ENCODE assay signal across 18 cellular contexts in the genomic region with DNA sequence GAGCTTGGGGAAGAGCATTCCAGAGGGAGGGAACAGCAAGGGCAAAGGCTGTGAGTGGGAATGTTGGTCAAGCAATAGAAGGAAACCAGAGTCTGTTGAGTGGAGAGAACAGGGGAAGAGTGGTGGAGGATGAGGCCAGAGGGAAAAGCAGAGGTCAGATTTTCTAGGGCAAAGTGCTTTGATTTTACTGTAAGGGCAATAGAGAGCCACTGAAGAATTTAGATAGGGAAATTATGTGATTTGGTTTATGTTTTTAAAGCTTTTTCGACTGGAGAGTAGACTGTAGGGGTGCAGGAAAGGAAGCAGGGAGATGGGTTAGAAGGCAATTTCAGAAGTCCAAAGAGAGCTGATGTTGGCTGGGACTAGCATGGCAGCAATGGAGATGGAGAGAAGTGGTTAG. TPM values are rescaled to one million over a fixed set of nuclear protein-coding genes. Genes with fewer than 3 reads are reported as not detected.
DNase-seq lines count a peak whose midpoint lies in the region; ATAC-seq and TF ChIP-seq lines count a peak whose summit lies in the region.
"Had no signal": no experiment of that assay in that cellular context is flagged by ENCODE, and none has a peak within 500 bp of the region (broad histone marks: within the 10 kb centered on the region; RNA-seq: fewer than 3 reads in every experiment).

No MANE protein-coding gene starts in this region.

- intact Hi-C loops in natural killer cell (cut with micrococcal nuclease) = no loop called here

- DNase-seq in natural killer cell (no peak), neural crest cell (ENCODE audit: low read depth, low spot score) (no peak), NCI-H146 treated with DMSO at 0.1 percent for 48 hours (lab: John Stamatoyannopoulos, UW; ENCODE audit: unreplicated experiment) (no peak), midbrain (lab: John Stamatoyannopoulos, UW) (no peak), SW480 (ENCODE audit: low spot score) (no peak)
- no peak for DNase-seq in natural killer cell treated with Interleukin-12 subunit alpha and Interleukin-12 subunit beta and Interleukin-15 and Interleukin-18, amount 100 ng/mL, for 72 hours (ENCODE audit: low spot score)
- DNase-seq in central memory CD8-positive, alpha-beta T cell (ENCODE audit: low spot score in 2 of 2) = no peak
- DNase-seq in stimulated activated CD4-positive, alpha-beta T cell treated with anti-CD3 and anti-CD28 coated beads, Interleukin-4, amount 100 ng/mL, for 1 hour = no peak
- DNase-seq: ACHN; C1 segment of cervical spinal cord; CD8-positive, alpha-beta T cell; COR-L47; GF-D8; HCEC 1CT; HFFc6 had no signal

- H3K9me3 Mint-ChIP-seq in natural killer cell (no peaks in the 10 kb centered on the region), neural crest cell (no peaks in the 10 kb centered on the region)
- no peaks in the 10 kb centered on the region for H3K9me3 Mint-ChIP-seq in natural killer cell treated with Interleukin-12 subunit alpha and Interleukin-12 subunit beta and Interleukin-15 and Interleukin-18, amount 100 ng/mL, for 72 hours
- H3K9me3 Mint-ChIP-seq in central memory CD8-positive, alpha-beta T cell = no peaks in the 10 kb centered on the region
- H3K9me3 Mint-ChIP-seq: CD8-positive, alpha-beta T cell; HFFc6 had no signal

- no peaks in the 10 kb centered on the region for H3K36me3 Mint-ChIP-seq in natural killer cell
- no peaks in the 10 kb centered on the region for H3K36me3 Mint-ChIP-seq in natural killer cell treated with Interleukin-12 subunit alpha and Interleukin-12 subunit beta and Interleukin-15 and Interleukin-18, amount 100 ng/mL, for 72 hours
- peaks cover 7% of the 10 kb centered on the region for H3K36me3 Mint-ChIP-seq in central memory CD8-positive, alpha-beta T cell (ENCODE audit: insufficient read depth)
- H3K36me3 Mint-ChIP-seq in neural crest cell (ENCODE audit: low read depth) = no peaks in the 10 kb centered on the region

- TF ChIP-seq CTCF in natural killer cell (IDR thresholded peaks at IDR 0.05) = no peak
- no peak for TF ChIP-seq CTCF in neural crest cell (conservative IDR thresholded peaks at IDR 0.05)

- ATAC-seq in natural killer cell = no peak
- no peak for ATAC-seq in natural killer cell treated with Interleukin-12 subunit alpha and Interleukin-12 subunit beta and Interleukin-15 and Interleukin-18, amount 100 ng/mL, for 72 hours
- no peak for ATAC-seq in central memory CD8-positive, alpha-beta T cell (replicated peaks; ENCODE audit: extremely low read depth, poor library complexity, severe bottlenecking)
- ATAC-seq: CD8-positive, alpha-beta T cell; HepG2 had no signal

- H3K4me1 Mint-ChIP-seq in natural killer cell (peaks cover 6 to 31% of the 10 kb centered on the region in 2 donors), neural crest cell (peaks cover 21% of the 10 kb centered on the region)
- peaks cover 4 to 13% of the 10 kb centered on the region in 2 donors for H3K4me1 Mint-ChIP-seq in natural killer cell treated with Interleukin-12 subunit alpha and Interleukin-12 subunit beta and Interleukin-15 and Interleukin-18, amount 100 ng/mL, for 72 hours (ENCODE audit: low read depth in 2 of 2)
- H3K4me1 Mint-ChIP-seq in central memory CD8-positive, alpha-beta T cell = peaks cover 17% of the 10 kb centered on the region

- H3K27ac Mint-ChIP-seq in natural killer cell = no peak overlapping the region
- no peak overlapping the region for H3K27ac Mint-ChIP-seq in natural killer cell treated with Interleukin-12 subunit alpha and Interleukin-12 subunit beta and Interleukin-15 and Interleukin-18, amount 100 ng/mL, for 72 hours
- peak overlapping the region; percentile 0 for H3K27ac Mint-ChIP-seq in central memory CD8-positive, alpha-beta T cell (ENCODE audit: low read depth)
- H3K27ac Mint-ChIP-seq in neural crest cell (ENCODE audit: unreplicated experiment) = no peak overlapping the region
- H3K27ac Mint-ChIP-seq: B cell; CD8-positive, alpha-beta T cell; HFFc6 had no signal

- peak overlapping the region; percentile 1 for H3K4me3 Mint-ChIP-seq in natural killer cell
- H3K4me3 Mint-ChIP-seq in natural killer cell treated with Interleukin-12 subunit alpha and Interleukin-12 subunit beta and Interleukin-15 and Interleukin-18, amount 100 ng/mL, for 72 hours = no peak overlapping the region
- H3K4me3 Mint-ChIP-seq in central memory CD8-positive, alpha-beta T cell = no peak overlapping the region
- peak overlapping the region; percentile 67 for H3K4me3 Mint-ChIP-seq in neural crest cell
- H3K4me3 Mint-ChIP-seq: B cell; CD8-positive, alpha-beta T cell; HFFc6 had no signal

- H3K27me3 Mint-ChIP-seq in natural killer cell (ENCODE audit: low read depth in 2 of 2) (peaks cover 17% of the 10 kb centered on the region in 2 donors), neural crest cell (ENCODE audit: low read depth) (peaks cover 23% of the 10 kb centered on the region)
- H3K27me3 Mint-ChIP-seq in natural killer cell treated with Interleukin-12 subunit alpha and Interleukin-12 subunit beta and Interleukin-15 and Interleukin-18, amount 100 ng/mL, for 72 hours = peaks cover 8% of the 10 kb centered on the region in 2 donors
- H3K27me3 Mint-ChIP-seq in central memory CD8-positive, alpha-beta T cell = peaks cover 24% of the 10 kb centered on the region

RNA-seq across cellular contexts. Expression of gene L3MBTL1, which starts 4.4 kb away (rescaled TPM):
- 10 to 100 TPM; 15.4 to 17.1 (median 17.0) TPM for total RNA-seq in natural killer cell
- total RNA-seq in natural killer cell treated with Interleukin-12 subunit alpha and Interleukin-12 subunit beta and Interleukin-15 and Interleukin-18, amount 100 ng/mL, for 72 hours = 10 to 100 TPM in 1 of 2 donors, 1 to 10 TPM in 1; 7.0 to 12.9 TPM
- total RNA-seq in neural crest cell = 20.3 and 22.4 TPM in 2 replicates

RNA-seq across cellular contexts. Expression of gene SGK2, which starts 46.9 kb away (rescaled TPM):
- total RNA-seq in natural killer cell (1 to 10 TPM in 1 of 3 donors, under 1 TPM in 2; 0.48 to 1.2 (median 0.61) TPM), neural crest cell (1.0 and 1.6 TPM in 2 replicates)
- total RNA-seq in natural killer cell treated with Interleukin-12 subunit alpha and Interleukin-12 subunit beta and Interleukin-15 and Interleukin-18, amount 100 ng/mL, for 72 hours = 1 to 10 TPM in 1 of 2 donors, under 1 TPM in 1; 0.57 to 1.7 TPM
- total RNA-seq: A172 had no signal

RNA-seq across cellular contexts. Expression of gene SRSF6, which starts 54.2 kb away (rescaled TPM):
- total RNA-seq in natural killer cell (100 to 1,000 TPM; 184 to 252 (median 229) TPM), neural crest cell (278 and 284 TPM in 2 replicates)
- total RNA-seq in natural killer cell treated with Interleukin-12 subunit alpha and Interleukin-12 subunit beta and Interleukin-15 and Interleukin-18, amount 100 ng/mL, for 72 hours = 100 to 1,000 TPM; 153 to 164 TPM

Comparison
In these comparisons a context has a peak if more than half of its experiments do, and no peak if none do; other contexts are left out.
1. H3K4me3 Mint-ChIP-seq: peak in natural killer cell (single experiment) and neural crest cell (single experiment); none in natural killer cell treated with Interleukin-12 subunit alpha and Interleukin-12 subunit beta and Interleukin-15 and Interleukin-18, amount 100 ng/mL, for 72 hours (single experiment) and central memory CD8-positive, alpha-beta T cell (single experiment).